In the genomic region with DNA sequence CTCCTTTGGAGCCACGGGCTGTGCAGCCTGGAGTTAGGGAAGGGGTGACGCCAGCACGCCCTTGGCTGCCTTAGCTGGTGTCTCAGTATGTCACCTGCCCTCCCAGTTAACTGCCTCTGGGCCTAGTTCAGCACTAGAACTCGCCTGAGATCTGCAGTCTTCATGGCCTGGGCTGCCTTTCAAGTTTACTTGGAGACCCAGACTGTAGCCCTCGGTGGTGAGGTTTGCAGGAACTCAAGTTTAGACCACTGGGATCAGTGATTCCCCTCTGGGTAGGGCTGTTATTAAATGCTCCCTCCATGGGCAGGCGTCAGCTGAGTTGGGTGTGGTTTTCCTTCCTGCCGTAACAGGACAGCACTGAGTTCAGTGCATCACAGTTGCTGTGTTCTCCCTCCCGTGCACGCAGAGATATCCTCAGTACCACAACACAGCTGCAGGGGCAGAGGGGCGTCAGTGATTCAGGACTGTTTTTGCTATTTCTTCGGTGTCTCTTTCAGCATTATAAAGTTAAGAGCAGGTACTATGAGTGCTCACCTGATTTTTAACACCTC, we compare ENCODE assay signal across 8 cellular contexts. TPM values are rescaled to one million over a fixed set of nuclear protein-coding genes. Genes with fewer than 3 reads are reported as not detected.
DNase-seq lines count a peak whose midpoint lies in the region; ATAC-seq, FAIRE-seq and TF ChIP-seq lines count a peak whose summit lies in the region.

No MANE protein-coding gene starts in this region.

- no peak for FAIRE-seq in keratinocyte (lab: Jason Lieb, UNC)

- dilution Hi-C loops in keratinocyte (cut with MboI; ENCODE audit: extremely low pct_ligation_motif_present, low sequenced_read_pairs): no loop called here

- peaks cover 7% of the 10 kb centered on the region for H3K27me3 Mint-ChIP-seq in CD4-positive, CD25-positive, alpha-beta regulatory T cell
- no peaks in the 10 kb centered on the region for H3K27me3 Mint-ChIP-seq in activated CD4-positive, alpha-beta memory T cell treated with anti-CD3 and anti-CD28 coated beads for 36 hours

- peak overlapping the region; percentile 49 for H3K4me3 ChIP-seq in CD4-positive, CD25-positive, alpha-beta regulatory T cell (ENCODE audit: low read depth, low read length)
- no peak overlapping the region for H3K4me3 ChIP-seq in keratinocyte (ENCODE audit: control insufficient read depth in 2 of 3, extremely low read depth in 1 of 3, insufficient read depth in 2 of 3, low read depth in 1 of 3, low read length in 3 of 3)

- ATAC-seq in CD4-positive, CD25-positive, alpha-beta regulatory T cell (ENCODE audit: low read depth in 2 of 2): peak; percentile 98 to 99
- ATAC-seq in HG03159 (IDR thresholded peaks at IDR 0.05; ENCODE audit: unreplicated experiment): peak; percentile 38

- H3K36me3 Mint-ChIP-seq in CD4-positive, CD25-positive, alpha-beta regulatory T cell: peaks cover 23% of the 10 kb centered on the region
- peaks cover 11% of the 10 kb centered on the region for H3K36me3 Mint-ChIP-seq in activated CD4-positive, alpha-beta memory T cell treated with anti-CD3 and anti-CD28 coated beads for 36 hours

- POLR2A ChIA-PET in activated CD4-positive, alpha-beta memory T cell treated with anti-CD3 and anti-CD28 coated beads for 36 hours (lab: Charles Lee): interaction anchor here (0.6 to 0.8 kb wide), 2 partner anchors 8 to 185 kb away, joined by 3 to 4 read pairs; no protein-coding TSS in a partner anchor

- H3K4me2 ChIP-seq in keratinocyte (ENCODE audit: control insufficient read depth, extremely low read depth, insufficient read depth, low read depth, low read length): no peak overlapping the region

- peaks cover 17 to 35% (median 28%) of the 10 kb centered on the region in 4 donors for H3K4me1 Mint-ChIP-seq in CD4-positive, CD25-positive, alpha-beta regulatory T cell
- H3K4me1 Mint-ChIP-seq in activated CD4-positive, alpha-beta memory T cell treated with anti-CD3 and anti-CD28 coated beads for 36 hours (ENCODE audit: low read depth): peaks cover 27% of the 10 kb centered on the region

- H3K9ac ChIP-seq in keratinocyte (ENCODE audit: control insufficient read depth, extremely low read depth, insufficient read depth, low read length): no peak overlapping the region

- H3K27ac Mint-ChIP-seq in CD4-positive, CD25-positive, alpha-beta regulatory T cell: peak overlapping the region; percentile 88 to 96 (median 95)
- H3K27ac Mint-ChIP-seq in activated CD4-positive, alpha-beta memory T cell treated with anti-CD3 and anti-CD28 coated beads for 36 hours: peak overlapping the region; percentile 40

- H2AFZ ChIP-seq in keratinocyte (ENCODE audit: control insufficient read depth, low read length): peak overlapping the region; percentile 42

- peak in 1 of 3 experiments; percentile 18 for TF ChIP-seq CTCF in keratinocyte (optimal IDR thresholded peaks at IDR 0.05 in 1 of 3, IDR thresholded peaks at IDR 0.05 in 1 of 3, conservative IDR thresholded peaks at IDR 0.05 in 1 of 3; ENCODE audit: extremely low read depth in 1 of 3, insufficient read depth in 2 of 3, low read length in 3 of 3)

- H3K27ac ChIP-seq in CD4-positive, CD25-positive, alpha-beta regulatory T cell (ENCODE audit: insufficient read depth, low read length, poor library complexity, severe bottlenecking): peak overlapping the region; percentile 75
- no peak overlapping the region for H3K27ac ChIP-seq in keratinocyte (ENCODE audit: control insufficient read depth, insufficient read depth, low read length)

- H3K36me3 ChIP-seq in CD4-positive, CD25-positive, alpha-beta regulatory T cell (ENCODE audit: control insufficient read depth, insufficient read depth, low read length): peaks cover 5% of the 10 kb centered on the region
- H3K36me3 ChIP-seq in keratinocyte (ENCODE audit: control insufficient read depth in 2 of 2, extremely low read depth in 1 of 2, insufficient read depth in 2 of 2, low read length in 2 of 2): no peaks in the 10 kb centered on the region

- H3K79me2 ChIP-seq in keratinocyte (ENCODE audit: control insufficient read depth, insufficient read depth, low read length): no peaks in the 10 kb centered on the region

- H3K4me1 ChIP-seq in CD4-positive, CD25-positive, alpha-beta regulatory T cell (ENCODE audit: control insufficient read depth, insufficient read depth, low read length, poor library complexity, severe bottlenecking): peaks cover 32% of the 10 kb centered on the region
- H3K4me1 ChIP-seq in keratinocyte (ENCODE audit: control insufficient read depth, extremely low read depth, insufficient read depth, low read length): no peaks in the 10 kb centered on the region

- no peaks in the 10 kb centered on the region for H3K9me1 ChIP-seq in keratinocyte (ENCODE audit: control insufficient read depth, extremely low read depth, insufficient read depth, low read length)

- H3K9me3 ChIP-seq in CD4-positive, CD25-positive, alpha-beta regulatory T cell (ENCODE audit: control insufficient read depth in 2 of 2, low read length in 2 of 2): no peaks in the 10 kb centered on the region
- H3K9me3 ChIP-seq in keratinocyte (ENCODE audit: control insufficient read depth, low read depth, low read length): no peaks in the 10 kb centered on the region

- H3K4me3 Mint-ChIP-seq in CD4-positive, CD25-positive, alpha-beta regulatory T cell: peak overlapping the region; percentile 35 to 70 (median 62)
- no peak overlapping the region for H3K4me3 Mint-ChIP-seq in activated CD4-positive, alpha-beta memory T cell treated with anti-CD3 and anti-CD28 coated beads for 36 hours

- CTCF ChIA-PET in activated CD4-positive, alpha-beta memory T cell treated with anti-CD3 and anti-CD28 coated beads for 36 hours (lab: Charles Lee): interaction anchor here (1.0 to 1.8 kb wide), 4 partner anchors 26 to 198 kb away, joined by 3 to 5 read pairs (median 4); no protein-coding TSS in a partner anchor

- DNase-seq in CD4-positive, CD25-positive, alpha-beta regulatory T cell: peak; percentile 27 to 94 (median 78)
- DNase-seq in activated CD4-positive, alpha-beta memory T cell treated with anti-CD3 and anti-CD28 coated beads for 36 hours: peak; percentile 63
- no peak for DNase-seq in keratinocyte (ENCODE audit: low read depth, low spot score)
- no peak for DNase-seq in AG08395 (ENCODE audit: low spot score)
- no peak for DNase-seq in NCI-H1436 (lab: John Stamatoyannopoulos, UW)
- DNase-seq in RPMI8226: no peak
- DNase-seq in SK-N-DZ (ENCODE audit: low spot score): no peak

- peaks cover 2% of the 10 kb centered on the region for H3K27me3 ChIP-seq in CD4-positive, CD25-positive, alpha-beta regulatory T cell (ENCODE audit: control insufficient read depth, insufficient read depth, low read length)
- H3K27me3 ChIP-seq in keratinocyte (ENCODE audit: control insufficient read depth, extremely low read depth, insufficient read depth, low read length): no peaks in the 10 kb centered on the region

- intact Hi-C loops in activated CD4-positive, alpha-beta memory T cell treated with anti-CD3 and anti-CD28 coated beads for 36 hours (cut with micrococcal nuclease): no loop called here

- H4K20me1 ChIP-seq in keratinocyte (ENCODE audit: control insufficient read depth, extremely low read depth, insufficient read depth, low read length): no peaks in the 10 kb centered on the region

- H3K9me3 Mint-ChIP-seq in CD4-positive, CD25-positive, alpha-beta regulatory T cell: peaks cover 0 to 6% (median 0%) of the 10 kb centered on the region in 7 donors
- peaks cover 3% of the 10 kb centered on the region for H3K9me3 Mint-ChIP-seq in activated CD4-positive, alpha-beta memory T cell treated with anti-CD3 and anti-CD28 coated beads for 36 hours

RNA-seq across cellular contexts. Expression of a gene that starts 30.5 kb away (rescaled TPM):
- total RNA-seq in CD4-positive, CD25-positive, alpha-beta regulatory T cell: 70.0 TPM
- 100 to 1,000 TPM; 128 to 236 (median 189) TPM for polyA plus RNA-seq in CD4-positive, CD25-positive, alpha-beta regulatory T cell
- 10 to 100 TPM; 16.9 to 17.9 TPM for total RNA-seq in activated CD4-positive, alpha-beta memory T cell treated with anti-CD3 and anti-CD28 coated beads for 36 hours
- 0.61 to 1.5 TPM (median 1.3 TPM) in 3 replicates for polyA plus RNA-seq in keratinocyte
- not detected for polyA plus RNA-seq in keratinocyte (2011; ENCODE audit: low read depth)
- polyA plus RNA-seq in keratinocyte (2011; cell fraction: cytosol; rRNA removed): 0.61 and 0.98 TPM in 2 replicates
- polyA plus RNA-seq in keratinocyte (2011; cell fraction: nucleus; rRNA removed): 0.66 and 0.81 TPM in 2 replicates
- polyA plus RNA-seq in keratinocyte (2012; ENCODE audit: low replicate concordance): 0.48 and 0.91 TPM in 2 replicates
- polyA minus RNA-seq in keratinocyte: 0.53 to 1.0 TPM in 2 of 3 replicates, not detected in the other
- 1.3 TPM for polyA minus RNA-seq in keratinocyte (2011; cell fraction: cytosol; rRNA and poly(A)+ RNA removed)
- polyA minus RNA-seq in keratinocyte (2011; cell fraction: nucleus; rRNA and poly(A)+ RNA removed): 0.21 TPM in 1 of 2 replicates, not detected in the other
- polyA plus RNA-seq in SK-N-DZ (2014; cell fraction: cytosol; rRNA removed): not detected in 2 replicates
- polyA plus RNA-seq in SK-N-DZ (2014; cell fraction: nucleus; rRNA removed): not detected in 2 replicates

RNA-seq across cellular contexts. Expression of a gene that starts 49.0 kb away (rescaled TPM):
- 25.3 TPM for total RNA-seq in CD4-positive, CD25-positive, alpha-beta regulatory T cell
- polyA plus RNA-seq in CD4-positive, CD25-positive, alpha-beta regulatory T cell: 10 to 100 TPM; 59.1 to 76.8 (median 63.6) TPM
- 10 to 100 TPM; 38.5 to 40.6 TPM for total RNA-seq in activated CD4-positive, alpha-beta memory T cell treated with anti-CD3 and anti-CD28 coated beads for 36 hours
- polyA plus RNA-seq in keratinocyte: 37.8 to 54.3 TPM (median 50.2 TPM) in 3 replicates
- polyA plus RNA-seq in keratinocyte (2011; ENCODE audit: low read depth): 90.4 TPM
- polyA plus RNA-seq in keratinocyte (2011; cell fraction: cytosol; rRNA removed): 39.3 and 52.5 TPM in 2 replicates
- 32.3 and 33.5 TPM in 2 replicates for polyA plus RNA-seq in keratinocyte (2011; cell fraction: nucleus; rRNA removed)
- 44.0 and 57.1 TPM in 2 replicates for polyA plus RNA-seq in keratinocyte (2012; ENCODE audit: low replicate concordance)
- 4.3 to 31.0 TPM (median 26.1 TPM) in 3 replicates for polyA minus RNA-seq in keratinocyte
- 12.7 TPM for polyA minus RNA-seq in keratinocyte (2011; cell fraction: cytosol; rRNA and poly(A)+ RNA removed)
- polyA minus RNA-seq in keratinocyte (2011; cell fraction: nucleus; rRNA and poly(A)+ RNA removed): 9.4 and 10.4 TPM in 2 replicates
- polyA plus RNA-seq in SK-N-DZ (2014; cell fraction: cytosol; rRNA removed): 71.9 and 72.8 TPM in 2 replicates
- 24.6 and 34.9 TPM in 2 replicates for polyA plus RNA-seq in SK-N-DZ (2014; cell fraction: nucleus; rRNA removed)

Comparison
In these comparisons a context has a peak if more than half of its experiments do, and no peak if none do; other contexts are left out.
1. DNase-seq: peak in CD4-positive, CD25-positive, alpha-beta regulatory T cell (3 of 3) and activated CD4-positive, alpha-beta memory T cell treated with anti-CD3 and anti-CD28 coated beads for 36 hours (single experiment); none in keratinocyte (single experiment), AG08395 (single experiment), NCI-H1436 (single experiment), RPMI8226 (single experiment) and SK-N-DZ (single experiment).